Comparison of ENCODE assay signal across 1 cellular context in genomic region chr4:175971393-175972179, GRCh38.
TF ChIP-seq lines count a peak whose summit lies in the region.

No MANE protein-coding gene starts in this region.

TF ChIP-seq in SK-N-SH treated with all-trans-retinoic acid at 6 μM for 48 hours, 23 proteins besides CTCF, POLR2A, EP300 and RAD21 (continued from another document):
- no peak for TF ChIP-seq CREB5 (CRISPR knock-in tag; IDR thresholded peaks at IDR 0.05; ENCODE audit: low read depth)
- TF ChIP-seq TSHZ2 (CRISPR knock-in tag; IDR thresholded peaks at IDR 0.05) = no peak
- TF ChIP-seq ESRRG (CRISPR knock-in tag; IDR thresholded peaks at IDR 0.05) = no peak
- no peak for TF ChIP-seq ZNF70 (CRISPR knock-in tag; IDR thresholded peaks at IDR 0.05)
TF ChIP-seq in SK-N-SH treated with all-trans-retinoic acid at 6 μM for 48 hours: peak in this region for 0.
